Comparison of ENCODE assay signal across 15 cellular contexts in genomic region chr3:80050826-80051601, GRCh38.
"Had no signal": no experiment of that assay in that cellular context is flagged by ENCODE, and none has a peak within 500 bp of the region (broad histone marks: within the 10 kb centered on the region; RNA-seq: fewer than 3 reads in every experiment).

No MANE protein-coding gene starts in this region.

- H3K27me3 ChIP-seq: heart left ventricle, neural progenitor cell, pancreas had no signal

- H3K9me3 Mint-ChIP-seq: type B pancreatic cell, WTC11 had no signal

- ATAC-seq: activated T-cell treated with anti-CD3 and anti-CD28 coated beads, Interleukin-2, amount 50 U/mL, for 4 hours; left cardiac atrium; pancreas; stimulated activated effector memory CD8-positive, alpha-beta T cell treated with anti-CD3 and anti-CD28 coated beads, Interleukin-12 subunit alpha, Interleukin-12 subunit beta, amount 100 ng/mL, for 72 hours; WTC11 had no signal

- H3K9me3 ChIP-seq: pancreas had no signal

- H3K27me3 Mint-ChIP-seq: activated CD4-positive, alpha-beta memory T cell treated with anti-CD3 and anti-CD28 coated beads, Interleukin-2, amount 10 ng/mL, durations not matched to agents 7 days and 5 days; activated naive CD8-positive, alpha-beta T cell; type B pancreatic cell had no signal

- H3K36me3 Mint-ChIP-seq: activated naive CD8-positive, alpha-beta T cell; neural progenitor cell; stimulated activated effector memory CD8-positive, alpha-beta T cell treated with anti-CD3 and anti-CD28 coated beads, Interleukin-12 subunit alpha, Interleukin-12 subunit beta, amount 100 ng/mL, for 72 hours; type B pancreatic cell; WTC11 had no signal

- H3K27ac Mint-ChIP-seq: activated CD4-positive, alpha-beta memory T cell treated with anti-CD3 and anti-CD28 coated beads, Interleukin-2, amount 10 ng/mL, durations not matched to agents 7 days and 5 days; activated naive CD8-positive, alpha-beta T cell; stimulated activated effector memory CD8-positive, alpha-beta T cell treated with anti-CD3 and anti-CD28 coated beads, Interleukin-12 subunit alpha, Interleukin-12 subunit beta, amount 100 ng/mL, for 72 hours; type B pancreatic cell; WTC11 had no signal

- H3K4me1 Mint-ChIP-seq: activated CD4-positive, alpha-beta memory T cell treated with anti-CD3 and anti-CD28 coated beads, Interleukin-2, amount 10 ng/mL, durations not matched to agents 7 days and 5 days; stimulated activated effector memory CD8-positive, alpha-beta T cell treated with anti-CD3 and anti-CD28 coated beads, Interleukin-12 subunit alpha, Interleukin-12 subunit beta, amount 100 ng/mL, for 72 hours had no signal

- H3K4me3 ChIP-seq: heart left ventricle, neural progenitor cell, pancreas had no signal

- H3K4me1 ChIP-seq: heart left ventricle, neural progenitor cell, pancreas had no signal

- H3K36me3 ChIP-seq: heart left ventricle, neural progenitor cell, pancreas had no signal

- H3K4me3 Mint-ChIP-seq: activated CD4-positive, alpha-beta memory T cell treated with anti-CD3 and anti-CD28 coated beads, Interleukin-2, amount 10 ng/mL, durations not matched to agents 7 days and 5 days; activated naive CD8-positive, alpha-beta T cell; activated T-cell treated with anti-CD3 and anti-CD28 coated beads, Interleukin-2, amount 50 U/mL, for 4 hours; neural progenitor cell; stimulated activated effector memory CD8-positive, alpha-beta T cell treated with anti-CD3 and anti-CD28 coated beads, Interleukin-12 subunit alpha, Interleukin-12 subunit beta, amount 100 ng/mL, for 72 hours; type B pancreatic cell; WTC11 had no signal

- DNase-seq: activated CD4-positive, alpha-beta memory T cell treated with anti-CD3 and anti-CD28 coated beads, Interleukin-2, amount 10 ng/mL, durations not matched to agents 7 days and 5 days; activated CD4-positive, alpha-beta T cell treated with anti-CD3 and anti-CD28 coated beads for 4 hours; activated T-cell treated with anti-CD3 and anti-CD28 coated beads, Interleukin-2, amount 50 U/mL, for 4 hours; cerebellar nuclear complex; foreskin melanocyte; left cardiac atrium; midbrain; T-helper 2 cell had no signal
